1 cellular context compared by ENCODE assay signal in genomic region chr10:113341138-113341537, GRCh38.
TF ChIP-seq lines count a peak whose summit lies in the region.

No MANE protein-coding gene starts in this region.

TF ChIP-seq in IMR-90, 13 proteins besides CTCF, POLR2A, EP300 and RAD21 (continued from another document):
- TF ChIP-seq CEBPB (IDR thresholded peaks at IDR 0.05; ENCODE audit: low read depth, low read length) (no peak), RCOR1 (IDR thresholded peaks at IDR 0.05; ENCODE audit: insufficient replicate concordance, low read length) (no peak), SMC3 (IDR thresholded peaks at IDR 0.05; ENCODE audit: low read depth, low read length) (no peak)
